In genomic region chr5:135445306-135445940, GRCh38 we compare ENCODE assay signal across 27 cellular contexts. TPM values are rescaled to one million over a fixed set of nuclear protein-coding genes. Genes with fewer than 3 reads are reported as not detected.
DNase-seq lines count a peak whose midpoint lies in the region; FAIRE-seq and TF ChIP-seq lines count a peak whose summit lies in the region.
"Had no signal": no experiment of that assay in that cellular context is flagged by ENCODE, and none has a peak within 500 bp of the region (broad histone marks: within the 10 kb centered on the region; RNA-seq: fewer than 3 reads in every experiment).

No MANE protein-coding gene starts in this region.

- H3K9ac ChIP-seq in BLaER1: peak overlapping the region; percentile 75
- H3K9ac ChIP-seq in astrocyte (ENCODE audit: low read length): no peak overlapping the region

- H3K4me2 ChIP-seq in BLaER1: peak overlapping the region; percentile 95
- no peak overlapping the region for H3K4me2 ChIP-seq in astrocyte (ENCODE audit: low read length)

- no peaks in the 10 kb centered on the region for H3K36me3 Mint-ChIP-seq in astrocyte (ENCODE audit: low read depth, unreplicated experiment)
- H3K36me3 Mint-ChIP-seq in mesothelial cell of epicardium: no peaks in the 10 kb centered on the region
- H3K36me3 Mint-ChIP-seq: activated naive CD4-positive, alpha-beta T cell treated with anti-CD3 and anti-CD28 coated beads, Interleukin-2, amount 50 U/mL, for 72 hours; WTC11 had no signal

- H3K79me2 ChIP-seq in astrocyte (ENCODE audit: insufficient read depth, low read length): no peaks in the 10 kb centered on the region

- FAIRE-seq in astrocyte (lab: Jason Lieb, UNC): no peak
- FAIRE-seq: bronchial epithelial cell, GM18507 had no signal

- H3K9me3 ChIP-seq in BLaER1 (no peaks in the 10 kb centered on the region), astrocyte (ENCODE audit: insufficient read depth, low read depth, low read length) (peaks cover 2% of the 10 kb centered on the region)
- H3K9me3 ChIP-seq: colonic mucosa, prostate gland, thoracic aorta had no signal

- peak; percentile 42 for DNase-seq in EH (ENCODE audit: low read depth)
- DNase-seq in astrocyte (ENCODE audit: low read depth): no peak
- DNase-seq in mesothelial cell of epicardium (ENCODE audit: low spot score in 2 of 2, unreplicated experiment in 2 of 2): peak in 1 of 2 experiments; percentile 37
- no peak for DNase-seq in T-helper 1 cell
- DNase-seq in NOMO-1 (lab: John Stamatoyannopoulos, UW; ENCODE audit: unreplicated experiment in 2 of 2): no peak
- DNase-seq in NCI-H1694 treated with DMSO at 0.1 percent for 48 hours (lab: John Stamatoyannopoulos, UW): no peak
- DNase-seq: activated CD4-positive, alpha-beta T cell treated with anti-CD3 and anti-CD28 coated beads, Interleukin-2, amount 50 U/mL, for 1 hour; colonic mucosa; DMS79; foreskin fibroblast; HCEC 1CT; KBM-7; left cardiac atrium; MM.1S; NCI-H1694; NCI-H526; nucleus accumbens had no signal

- H3K4me3 Mint-ChIP-seq in astrocyte (ENCODE audit: unreplicated experiment): no peak overlapping the region
- H3K4me3 Mint-ChIP-seq in mesothelial cell of epicardium: no peak overlapping the region
- H3K4me3 Mint-ChIP-seq: stimulated activated naive CD8-positive, alpha-beta T cell treated with anti-CD3 and anti-CD28 coated beads, Interleukin-15, Interleukin-2, amounts not matched to agents 100 ng/mL and 50 ng/mL, for 24 hours; WTC11 had no signal

- TF ChIP-seq CTCF in astrocyte (IDR thresholded peaks at IDR 0.05; ENCODE audit: insufficient read depth, low read depth, low read length): no peak
- TF ChIP-seq CTCF in mesothelial cell of epicardium (IDR thresholded peaks at IDR 0.05; ENCODE audit: unreplicated experiment): no peak

- H3K27ac ChIP-seq in BLaER1 (peak overlapping the region; percentile 93), astrocyte (ENCODE audit: low read depth, low read length) (no peak overlapping the region)
- H3K27ac ChIP-seq: colonic mucosa, prostate gland, thoracic aorta had no signal

- no peaks in the 10 kb centered on the region for H3K36me3 ChIP-seq in BLaER1
- no peaks in the 10 kb centered on the region for H3K36me3 ChIP-seq in astrocyte (ENCODE audit: insufficient read depth, low read length)
- H3K36me3 ChIP-seq: colonic mucosa, prostate gland, thoracic aorta had no signal

- H3K27ac Mint-ChIP-seq in astrocyte (ENCODE audit: unreplicated experiment): peak overlapping the region; percentile 43
- H3K27ac Mint-ChIP-seq in mesothelial cell of epicardium: peak overlapping the region; percentile 56
- H3K27ac Mint-ChIP-seq: activated naive CD4-positive, alpha-beta T cell treated with anti-CD3 and anti-CD28 coated beads, Interleukin-2, amount 50 U/mL, for 72 hours; activated T-helper 2 cell treated with anti-CD3 and anti-CD28 coated beads, Interferon-gamma antibody, Interleukin-2, Interleukin-4, amounts not matched to agents 10 μg/mL and 5 μg/mL and 100 μg/mL, durations not matched to agents 14 hours and 24 hours and 36 hours; stimulated activated naive CD8-positive, alpha-beta T cell treated with anti-CD3 and anti-CD28 coated beads, Interleukin-15, Interleukin-2, amounts not matched to agents 100 ng/mL and 50 ng/mL, for 24 hours; WTC11 had no signal

- H3K4me1 ChIP-seq in BLaER1 (peaks cover 100% of the 10 kb centered on the region), astrocyte (ENCODE audit: insufficient read depth, low read length) (peaks cover 6% of the 10 kb centered on the region)
- H3K4me1 ChIP-seq: colonic mucosa, prostate gland had no signal

- peaks cover 4% of the 10 kb centered on the region for H3K9me3 Mint-ChIP-seq in astrocyte (ENCODE audit: unreplicated experiment)
- no peaks in the 10 kb centered on the region for H3K9me3 Mint-ChIP-seq in mesothelial cell of epicardium
- H3K9me3 Mint-ChIP-seq: activated naive CD4-positive, alpha-beta T cell treated with anti-CD3 and anti-CD28 coated beads, Interleukin-2, amount 50 U/mL, for 72 hours; activated T-helper 2 cell treated with anti-CD3 and anti-CD28 coated beads, Interferon-gamma antibody, Interleukin-2, Interleukin-4, amounts not matched to agents 10 μg/mL and 5 μg/mL and 100 μg/mL, durations not matched to agents 14 hours and 24 hours and 36 hours; stimulated activated naive CD8-positive, alpha-beta T cell treated with anti-CD3 and anti-CD28 coated beads, Interleukin-15, Interleukin-2, amounts not matched to agents 100 ng/mL and 50 ng/mL, for 24 hours; WTC11 had no signal

- no peak overlapping the region for H2AFZ ChIP-seq in astrocyte (ENCODE audit: low read depth, low read length)

- no peaks in the 10 kb centered on the region for H3K27me3 ChIP-seq in BLaER1
- peaks cover 20% of the 10 kb centered on the region for H3K27me3 ChIP-seq in astrocyte (ENCODE audit: insufficient read depth, low read length)
- H3K27me3 ChIP-seq: colonic mucosa had no signal

- no peaks in the 10 kb centered on the region for H4K20me1 ChIP-seq in BLaER1
- no peaks in the 10 kb centered on the region for H4K20me1 ChIP-seq in astrocyte (ENCODE audit: insufficient read depth, low read length)

- H3K27me3 Mint-ChIP-seq in astrocyte (ENCODE audit: low read depth, unreplicated experiment) (peaks cover 8% of the 10 kb centered on the region), mesothelial cell of epicardium (ENCODE audit: low read depth) (peaks cover 8% of the 10 kb centered on the region)
- H3K27me3 Mint-ChIP-seq: stimulated activated naive CD8-positive, alpha-beta T cell treated with anti-CD3 and anti-CD28 coated beads, Interleukin-15, Interleukin-2, amounts not matched to agents 100 ng/mL and 50 ng/mL, for 24 hours had no signal

- H3K4me3 ChIP-seq in BLaER1 (no peak overlapping the region), astrocyte (ENCODE audit: insufficient read depth, low read depth, low read length) (no peak overlapping the region)
- H3K4me3 ChIP-seq: colonic mucosa, prostate gland, thoracic aorta had no signal

- H3K4me1 Mint-ChIP-seq in astrocyte (ENCODE audit: low read depth, unreplicated experiment): peaks cover 24% of the 10 kb centered on the region
- H3K4me1 Mint-ChIP-seq in mesothelial cell of epicardium: peaks cover 59% of the 10 kb centered on the region

RNA-seq across cellular contexts. Expression of gene DCANP1, which starts 1.7 kb away (rescaled TPM):
- total RNA-seq in astrocyte (not detected in 2 replicates), mesothelial cell of epicardium (not detected in 3 replicates)
- total RNA-seq: activated naive CD4-positive, alpha-beta T cell treated with anti-CD3 and anti-CD28 coated beads, Interleukin-2, amount 50 U/mL, for 72 hours; activated T-helper 2 cell treated with anti-CD3 and anti-CD28 coated beads, Interferon-gamma antibody, Interleukin-2, Interleukin-4, amounts not matched to agents 10 μg/mL and 5 μg/mL and 100 μg/mL, durations not matched to agents 14 hours and 24 hours and 36 hours; bronchial epithelial cell; colonic mucosa; esophagus mucosa; left cardiac atrium; prostate gland; thoracic aorta; WTC11 had no signal

RNA-seq across cellular contexts. Expression of gene TIFAB, which starts 6.7 kb away (rescaled TPM):
- total RNA-seq in astrocyte (not detected in 2 replicates), mesothelial cell of epicardium (not detected in 3 replicates)
- total RNA-seq: activated naive CD4-positive, alpha-beta T cell treated with anti-CD3 and anti-CD28 coated beads, Interleukin-2, amount 50 U/mL, for 72 hours; activated T-helper 2 cell treated with anti-CD3 and anti-CD28 coated beads, Interferon-gamma antibody, Interleukin-2, Interleukin-4, amounts not matched to agents 10 μg/mL and 5 μg/mL and 100 μg/mL, durations not matched to agents 14 hours and 24 hours and 36 hours; bronchial epithelial cell; esophagus mucosa; left cardiac atrium; prostate gland; thoracic aorta; WTC11 had no signal

RNA-seq across cellular contexts. Expression of gene MACROH2A1, which starts 46.4 kb away (rescaled TPM):
- 121 and 143 TPM in 2 replicates for total RNA-seq in astrocyte
- 261 to 276 TPM (median 265 TPM) in 3 replicates for total RNA-seq in mesothelial cell of epicardium
